Comparison of ENCODE assay signal across 22 cellular contexts in genomic region chr11:1848640-1849265, GRCh38. TPM values are rescaled to one million over a fixed set of nuclear protein-coding genes. Genes with fewer than 3 reads are reported as not detected.
DNase-seq lines count a peak whose midpoint lies in the region; ATAC-seq lines count a peak whose summit lies in the region.
"Had no signal": no experiment of that assay in that cellular context is flagged by ENCODE, and none has a peak within 500 bp of the region (broad histone marks: within the 10 kb centered on the region; RNA-seq: fewer than 3 reads in every experiment).

No MANE protein-coding gene starts in this region.

- no peak for ATAC-seq in memory B cell (ENCODE audit: low read depth)
- ATAC-seq in stimulated activated naive CD8-positive, alpha-beta T cell treated with anti-CD3 and anti-CD28 coated beads, Interleukin-15, amount 100 ng/mL, for 72 hours = no peak
- ATAC-seq: left lobe of liver had no signal

- CTCF ChIA-PET in activated CD4-positive, alpha-beta memory T cell treated with anti-CD3 and anti-CD28 coated beads, Interleukin-2, amount 10 ng/mL, durations not matched to agents 7 days and 5 days (lab: Charles Lee) = interaction anchor here (1.5 to 2.1 kb wide), 2 partner anchors 27 to 34 kb away, joined by 4 to 6 read pairs; no protein-coding TSS in a partner anchor

- H3K4me3 Mint-ChIP-seq in activated T-cell treated with anti-CD3 and anti-CD28 coated beads, Interleukin-2, amount 50 U/mL, for 24 hours = no peak overlapping the region
- no peak overlapping the region for H3K4me3 Mint-ChIP-seq in activated CD4-positive, alpha-beta memory T cell treated with anti-CD3 and anti-CD28 coated beads, Interleukin-2, amount 10 ng/mL, durations not matched to agents 7 days and 5 days
- no peak overlapping the region for H3K4me3 Mint-ChIP-seq in memory B cell
- H3K4me3 Mint-ChIP-seq in stimulated activated naive CD8-positive, alpha-beta T cell treated with anti-CD3 and anti-CD28 coated beads, Interleukin-15, amount 100 ng/mL, for 72 hours = no peak overlapping the region
- H3K4me3 Mint-ChIP-seq: activated naive CD4-positive, alpha-beta T cell treated with anti-CD3 and anti-CD28 coated beads, Interleukin-2, amount 10 ng/mL, durations not matched to agents 7 days and 5 days had no signal

- H3K27me3 Mint-ChIP-seq in activated T-cell treated with anti-CD3 and anti-CD28 coated beads, Interleukin-2, amount 50 U/mL, for 24 hours = no peaks in the 10 kb centered on the region
- peaks cover 2% of the 10 kb centered on the region for H3K27me3 Mint-ChIP-seq in activated CD4-positive, alpha-beta memory T cell treated with anti-CD3 and anti-CD28 coated beads, Interleukin-2, amount 10 ng/mL, durations not matched to agents 7 days and 5 days
- H3K27me3 Mint-ChIP-seq in memory B cell = no peaks in the 10 kb centered on the region
- peaks cover 7% of the 10 kb centered on the region for H3K27me3 Mint-ChIP-seq in stimulated activated naive CD8-positive, alpha-beta T cell treated with anti-CD3 and anti-CD28 coated beads, Interleukin-15, amount 100 ng/mL, for 72 hours

- H3K27ac Mint-ChIP-seq in activated T-cell treated with anti-CD3 and anti-CD28 coated beads, Interleukin-2, amount 50 U/mL, for 24 hours = peak overlapping the region; percentile 95
- peak overlapping the region; percentile 91 for H3K27ac Mint-ChIP-seq in activated CD4-positive, alpha-beta memory T cell treated with anti-CD3 and anti-CD28 coated beads, Interleukin-2, amount 10 ng/mL, durations not matched to agents 7 days and 5 days
- peak overlapping the region; percentile 98 for H3K27ac Mint-ChIP-seq in memory B cell
- H3K27ac Mint-ChIP-seq in stimulated activated naive CD8-positive, alpha-beta T cell treated with anti-CD3 and anti-CD28 coated beads, Interleukin-15, amount 100 ng/mL, for 72 hours = peak overlapping the region; percentile 33 to 62

- no peak for DNase-seq in activated T-cell treated with anti-CD3 and anti-CD28 coated beads, Interleukin-2, amount 50 U/mL, for 24 hours
- no peak for DNase-seq in activated T-cell treated with anti-CD3 and anti-CD28 coated beads, Interleukin-2, amount 50 U/mL, for 1 hour
- DNase-seq in activated CD4-positive, alpha-beta memory T cell treated with anti-CD3 and anti-CD28 coated beads, Interleukin-2, amount 10 ng/mL, durations not matched to agents 7 days and 5 days = no peak
- DNase-seq in memory B cell (ENCODE audit: low spot score in 2 of 2) (no peak), GM19238 (ENCODE audit: insufficient read length, low spot score) (no peak), DMS153 treated with DMSO at 0.1 percent for 48 hours (lab: John Stamatoyannopoulos, UW; ENCODE audit: unreplicated experiment) (no peak)
- DNase-seq in stimulated activated naive CD8-positive, alpha-beta T cell treated with anti-CD3 and anti-CD28 coated beads, Interleukin-15, amount 100 ng/mL, for 72 hours = no peak
- DNase-seq in stimulated activated CD4-positive, alpha-beta T cell treated with anti-CD3 and anti-CD28 coated beads, Interleukin-4, amount 100 ng/mL, for 1 hour = no peak
- DNase-seq: activated naive CD4-positive, alpha-beta T cell treated with anti-CD3 and anti-CD28 coated beads, Interleukin-2, amount 10 ng/mL, durations not matched to agents 7 days and 5 days; DMS79 treated with DMSO at 0.1 percent for 48 hours; glutamatergic neuron; MG63; NCI-H1436 treated with DMSO at 0.1 percent for 48 hours; NCI-H2171 treated with DMSO at 0.1 percent for 48 hours; NCI-H69; nucleus accumbens; small intestine; stimulated activated CD4-positive, alpha-beta T cell treated with anti-CD3 and anti-CD28 coated beads, Interleukin-4, amount 100 ng/mL, for 4 hours; substantia nigra had no signal

- peaks cover 87% of the 10 kb centered on the region for H3K4me1 Mint-ChIP-seq in activated T-cell treated with anti-CD3 and anti-CD28 coated beads, Interleukin-2, amount 50 U/mL, for 24 hours (ENCODE audit: low read depth)
- peaks cover 83% of the 10 kb centered on the region for H3K4me1 Mint-ChIP-seq in activated CD4-positive, alpha-beta memory T cell treated with anti-CD3 and anti-CD28 coated beads, Interleukin-2, amount 10 ng/mL, durations not matched to agents 7 days and 5 days
- H3K4me1 Mint-ChIP-seq in memory B cell = peaks cover 61% of the 10 kb centered on the region
- H3K4me1 Mint-ChIP-seq in stimulated activated naive CD8-positive, alpha-beta T cell treated with anti-CD3 and anti-CD28 coated beads, Interleukin-15, amount 100 ng/mL, for 72 hours = peaks cover 95% of the 10 kb centered on the region

- H3K9me3 Mint-ChIP-seq in activated T-cell treated with anti-CD3 and anti-CD28 coated beads, Interleukin-2, amount 50 U/mL, for 24 hours = no peaks in the 10 kb centered on the region
- H3K9me3 Mint-ChIP-seq in activated CD4-positive, alpha-beta memory T cell treated with anti-CD3 and anti-CD28 coated beads, Interleukin-2, amount 10 ng/mL, durations not matched to agents 7 days and 5 days = no peaks in the 10 kb centered on the region
- H3K9me3 Mint-ChIP-seq in memory B cell = no peaks in the 10 kb centered on the region
- H3K9me3 Mint-ChIP-seq in stimulated activated naive CD8-positive, alpha-beta T cell treated with anti-CD3 and anti-CD28 coated beads, Interleukin-15, amount 100 ng/mL, for 72 hours = no peaks in the 10 kb centered on the region
- H3K9me3 Mint-ChIP-seq: activated naive CD4-positive, alpha-beta T cell treated with anti-CD3 and anti-CD28 coated beads, Interleukin-2, amount 10 ng/mL, durations not matched to agents 7 days and 5 days had no signal

- POLR2A ChIA-PET in activated CD4-positive, alpha-beta memory T cell treated with anti-CD3 and anti-CD28 coated beads, Interleukin-2, amount 10 ng/mL, durations not matched to agents 7 days and 5 days (lab: Charles Lee) = no interaction called here

- peaks cover 10% of the 10 kb centered on the region for H3K36me3 Mint-ChIP-seq in activated T-cell treated with anti-CD3 and anti-CD28 coated beads, Interleukin-2, amount 50 U/mL, for 24 hours (ENCODE audit: low read depth)
- H3K36me3 Mint-ChIP-seq in activated CD4-positive, alpha-beta memory T cell treated with anti-CD3 and anti-CD28 coated beads, Interleukin-2, amount 10 ng/mL, durations not matched to agents 7 days and 5 days (ENCODE audit: low read depth) = peaks cover 10% of the 10 kb centered on the region
- H3K36me3 Mint-ChIP-seq in memory B cell = peaks cover 3% of the 10 kb centered on the region

RNA-seq across cellular contexts. Expression of gene LSP1, which starts 4.1 kb away (rescaled TPM):
- 100 to 1,000 TPM; 590 TPM for total RNA-seq in activated CD4-positive, alpha-beta memory T cell treated with anti-CD3 and anti-CD28 coated beads, Interleukin-2, amount 10 ng/mL, durations not matched to agents 7 days and 5 days
- total RNA-seq: A673, H1 had no signal

RNA-seq across cellular contexts. Expression of gene TNNI2, which starts 10.0 kb away (rescaled TPM):
- total RNA-seq in activated CD4-positive, alpha-beta memory T cell treated with anti-CD3 and anti-CD28 coated beads, Interleukin-2, amount 10 ng/mL, durations not matched to agents 7 days and 5 days = under 1 TPM; 0.38 to 0.60 TPM
- total RNA-seq: A673, H1, left lobe of liver had no signal

RNA-seq across cellular contexts. Expression of gene SYT8, which starts 14.0 kb away (rescaled TPM):
- not detected for total RNA-seq in activated CD4-positive, alpha-beta memory T cell treated with anti-CD3 and anti-CD28 coated beads, Interleukin-2, amount 10 ng/mL, durations not matched to agents 7 days and 5 days
- total RNA-seq: A673, H1 had no signal

RNA-seq across cellular contexts. Expression of gene PRR33, which starts 42.9 kb away (rescaled TPM):
- total RNA-seq in activated CD4-positive, alpha-beta memory T cell treated with anti-CD3 and anti-CD28 coated beads, Interleukin-2, amount 10 ng/mL, durations not matched to agents 7 days and 5 days = under 1 TPM; 0.08 TPM
- total RNA-seq: A673, H1, left lobe of liver had no signal

Comparison
In these comparisons a context has a peak if more than half of its experiments do, and no peak if none do; other contexts are left out.
1. H3K27ac Mint-ChIP-seq: peak in every context shown above with its lines; median percentile 98 in memory B cell; 95 in activated T-cell treated with anti-CD3 and anti-CD28 coated beads, Interleukin-2, amount 50 U/mL, for 24 hours; 91 in activated CD4-positive, alpha-beta memory T cell treated with anti-CD3 and anti-CD28 coated beads, Interleukin-2, amount 10 ng/mL, durations not matched to agents 7 days and 5 days; 48 in stimulated activated naive CD8-positive, alpha-beta T cell treated with anti-CD3 and anti-CD28 coated beads, Interleukin-15, amount 100 ng/mL, for 72 hours.